ENCODE assay signal across 30 cellular contexts in the genomic region with DNA sequence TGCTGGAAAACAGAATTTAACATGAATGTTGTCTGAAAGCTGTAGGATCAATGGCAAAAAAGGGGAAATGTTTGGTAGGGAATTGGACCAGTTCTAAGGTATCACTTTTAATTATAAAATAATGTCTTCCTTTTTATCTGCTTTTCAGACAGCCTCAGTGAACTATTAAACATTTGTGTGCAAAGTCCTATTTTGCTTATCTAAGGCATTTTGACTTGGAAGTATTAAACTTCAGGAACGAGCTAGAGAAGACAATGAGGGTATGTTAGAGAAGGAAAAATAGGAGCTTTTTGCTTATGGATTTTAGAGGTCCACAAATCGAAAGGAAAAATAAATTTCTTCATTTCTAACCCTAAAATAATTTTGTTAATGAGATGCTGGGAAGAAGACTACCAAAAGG.
"Had no signal": no experiment of that assay in that cellular context is flagged by ENCODE, and none has a peak within 500 bp of the region (broad histone marks: within the 10 kb centered on the region; RNA-seq: fewer than 3 reads in every experiment).

No MANE protein-coding gene starts in this region.

- H3K27ac Mint-ChIP-seq: activated naive CD4-positive, alpha-beta T cell treated with anti-CD3 and anti-CD28 coated beads, Interleukin-2, amount 50 U/mL, for 24 hours; activated T-cell treated with anti-CD3 and anti-CD28 coated beads, Interleukin-2, amount 50 U/mL, for 24 hours; activated T-helper 17 cell treated with anti-CD3 and anti-CD28 coated beads, Interleukin-2, amount 50 U/mL, for 72 hours; natural killer cell treated with Interleukin-12 subunit alpha and Interleukin-12 subunit beta and Interleukin-15 and Interleukin-18, amount 100 ng/mL, for 72 hours; stimulated activated effector memory CD8-positive, alpha-beta T cell treated with anti-CD3 and anti-CD28 coated beads, Interleukin-12 subunit alpha, Interleukin-12 subunit beta, amount 100 ng/mL, for 72 hours; stimulated activated naive CD8-positive, alpha-beta T cell treated with anti-CD3 and anti-CD28 coated beads, Interleukin-15, Interleukin-2, amounts not matched to agents 100 ng/mL and 50 ng/mL, for 24 hours had no signal

- H3K4me3 ChIP-seq: esophagus squamous epithelium, left ventricle myocardium inferior, lung, mucosa of descending colon, right lobe of liver, skin epidermis, thoracic aorta, uterus had no signal

- H3K27me3 Mint-ChIP-seq: activated naive CD4-positive, alpha-beta T cell treated with anti-CD3 and anti-CD28 coated beads, Interleukin-2, amount 50 U/mL, for 24 hours; activated T-cell treated with anti-CD3 and anti-CD28 coated beads, Interleukin-2, amount 50 U/mL, for 24 hours; activated T-helper 17 cell treated with anti-CD3 and anti-CD28 coated beads, Interleukin-2, amount 50 U/mL, for 72 hours; central memory CD8-positive, alpha-beta T cell; natural killer cell treated with Interleukin-12 subunit alpha and Interleukin-12 subunit beta and Interleukin-15 and Interleukin-18, amount 100 ng/mL, for 72 hours; stimulated activated naive CD8-positive, alpha-beta T cell treated with anti-CD3 and anti-CD28 coated beads, Interleukin-15, Interleukin-2, amounts not matched to agents 100 ng/mL and 50 ng/mL, for 24 hours had no signal

- ATAC-seq: activated CD4-positive, CD25-positive, alpha-beta regulatory T cell treated with anti-CD3 and anti-CD28 coated beads, Interleukin-2, amount 50 U/mL, for 24 hours; activated T-helper 17 cell treated with anti-CD3 and anti-CD28 coated beads, Interleukin-2, amount 50 U/mL, for 72 hours; mucosa of descending colon; natural killer cell treated with Interleukin-12 subunit alpha and Interleukin-12 subunit beta and Interleukin-15 and Interleukin-18, amount 100 ng/mL, for 72 hours; stimulated activated effector memory CD8-positive, alpha-beta T cell treated with anti-CD3 and anti-CD28 coated beads, Interleukin-12 subunit alpha, Interleukin-12 subunit beta, amount 100 ng/mL, for 72 hours had no signal

- DNase-seq: activated CD4-positive, alpha-beta T cell treated with anti-CD3 and anti-CD28 coated beads for 48 hours; activated CD4-positive, alpha-beta T cell treated with anti-CD3 and anti-CD28 coated beads, Interleukin-2, amount 50 U/mL, for 48 hours; activated CD8-positive, alpha-beta memory T cell treated with anti-CD3 and anti-CD28 coated beads for 24 hours; activated T-cell treated with anti-CD3 and anti-CD28 coated beads, Interleukin-2, amount 50 U/mL, for 24 hours; dermis blood vessel endothelial cell; effector CD4-positive, alpha-beta T cell; esophagus squamous epithelium; left ventricle myocardium inferior; mesendoderm; mucosa of descending colon; right lobe of liver; stimulated activated CD4-positive, alpha-beta T cell treated with anti-CD3 and anti-CD28 coated beads, Interleukin-4, amount 100 ng/mL, for 24 hours; T-helper 9 cell; trophoblast cell; uterus had no signal

- H3K4me1 Mint-ChIP-seq: activated naive CD4-positive, alpha-beta T cell treated with anti-CD3 and anti-CD28 coated beads, Interleukin-2, amount 50 U/mL, for 24 hours; activated T-helper 17 cell treated with anti-CD3 and anti-CD28 coated beads, Interleukin-2, amount 50 U/mL, for 72 hours; central memory CD8-positive, alpha-beta T cell; stimulated activated effector memory CD8-positive, alpha-beta T cell treated with anti-CD3 and anti-CD28 coated beads, Interleukin-12 subunit alpha, Interleukin-12 subunit beta, amount 100 ng/mL, for 72 hours had no signal

- FAIRE-seq: bronchial epithelial cell, colon, endometrium, TTC549 had no signal

- H3K9me3 ChIP-seq: esophagus squamous epithelium, left ventricle myocardium inferior, mucosa of descending colon, right lobe of liver, thoracic aorta, uterus had no signal

- H3K27ac ChIP-seq: esophagus squamous epithelium, left ventricle myocardium inferior, right lobe of liver, skin epidermis, thoracic aorta, uterus, VCaP had no signal

- H3K4me1 ChIP-seq: uterus had no signal

- H3K36me3 Mint-ChIP-seq: natural killer cell treated with Interleukin-12 subunit alpha and Interleukin-12 subunit beta and Interleukin-15 and Interleukin-18, amount 100 ng/mL, for 72 hours had no signal

- H3K36me3 ChIP-seq: right lobe of liver, thoracic aorta, uterus had no signal

- H3K4me3 Mint-ChIP-seq: activated naive CD4-positive, alpha-beta T cell treated with anti-CD3 and anti-CD28 coated beads, Interleukin-2, amount 50 U/mL, for 24 hours; activated T-cell treated with anti-CD3 and anti-CD28 coated beads, Interleukin-2, amount 50 U/mL, for 24 hours; activated T-helper 17 cell treated with anti-CD3 and anti-CD28 coated beads, Interleukin-2, amount 50 U/mL, for 72 hours; central memory CD8-positive, alpha-beta T cell; natural killer cell treated with Interleukin-12 subunit alpha and Interleukin-12 subunit beta and Interleukin-15 and Interleukin-18, amount 100 ng/mL, for 72 hours; stimulated activated effector memory CD8-positive, alpha-beta T cell treated with anti-CD3 and anti-CD28 coated beads, Interleukin-12 subunit alpha, Interleukin-12 subunit beta, amount 100 ng/mL, for 72 hours; stimulated activated naive CD8-positive, alpha-beta T cell treated with anti-CD3 and anti-CD28 coated beads, Interleukin-15, Interleukin-2, amounts not matched to agents 100 ng/mL and 50 ng/mL, for 24 hours had no signal

- H3K9me3 Mint-ChIP-seq: activated naive CD4-positive, alpha-beta T cell treated with anti-CD3 and anti-CD28 coated beads, Interleukin-2, amount 50 U/mL, for 24 hours; activated T-cell treated with anti-CD3 and anti-CD28 coated beads, Interleukin-2, amount 50 U/mL, for 24 hours; activated T-helper 17 cell treated with anti-CD3 and anti-CD28 coated beads, Interleukin-2, amount 50 U/mL, for 72 hours; central memory CD8-positive, alpha-beta T cell; natural killer cell treated with Interleukin-12 subunit alpha and Interleukin-12 subunit beta and Interleukin-15 and Interleukin-18, amount 100 ng/mL, for 72 hours; stimulated activated effector memory CD8-positive, alpha-beta T cell treated with anti-CD3 and anti-CD28 coated beads, Interleukin-12 subunit alpha, Interleukin-12 subunit beta, amount 100 ng/mL, for 72 hours; stimulated activated naive CD8-positive, alpha-beta T cell treated with anti-CD3 and anti-CD28 coated beads, Interleukin-15, Interleukin-2, amounts not matched to agents 100 ng/mL and 50 ng/mL, for 24 hours had no signal

- H3K27me3 ChIP-seq: esophagus squamous epithelium, right lobe of liver, uterus had no signal
